In the genomic region with DNA sequence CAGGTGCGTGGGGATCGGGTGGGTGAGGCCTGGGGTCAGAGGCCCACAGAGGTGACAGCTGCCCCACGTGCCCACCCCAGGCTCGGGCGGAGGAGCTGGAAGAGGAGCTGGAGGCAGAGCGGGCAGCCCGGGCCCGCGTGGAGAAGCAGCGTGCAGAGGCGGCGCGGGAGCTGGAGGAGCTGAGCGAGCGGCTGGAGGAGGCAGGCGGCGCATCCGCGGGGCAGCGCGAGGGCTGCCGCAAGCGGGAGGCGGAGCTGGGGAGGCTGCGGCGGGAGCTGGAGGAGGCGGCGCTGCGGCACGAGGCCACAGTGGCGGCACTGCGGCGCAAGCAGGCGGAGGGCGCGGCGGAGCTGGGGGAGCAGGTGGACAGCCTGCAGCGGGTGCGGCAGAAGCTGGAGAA, we compare ENCODE assay signal across 15 cellular contexts. TPM values are rescaled to one million over a fixed set of nuclear protein-coding genes. Genes with fewer than 3 reads are reported as not detected.
DNase-seq lines count a peak whose midpoint lies in the region; FAIRE-seq and TF ChIP-seq lines count a peak whose summit lies in the region.
"Had no signal": no experiment of that assay in that cellular context is flagged by ENCODE, and none has a peak within 500 bp of the region (broad histone marks: within the 10 kb centered on the region; RNA-seq: fewer than 3 reads in every experiment).

No MANE protein-coding gene starts in this region.

- no peaks in the 10 kb centered on the region for H3K9me3 Mint-ChIP-seq in Caco-2 (ENCODE audit: unreplicated experiment)
- H3K9me3 Mint-ChIP-seq: dendritic cell treated with granulocyte-macrophage colony-stimulating factor and Interleukin-4, amounts not matched to agents 40 ng/mL and 50 ng/mL, for 4 days; stimulated activated naive CD8-positive, alpha-beta T cell treated with anti-CD3 and anti-CD28 coated beads, Interleukin-15, Interleukin-2, amounts not matched to agents 100 ng/mL and 50 ng/mL, for 24 hours had no signal

- peak in 1 of 2 donors; percentile 26 for TF ChIP-seq POLR2A in adrenal gland (IDR thresholded peaks at IDR 0.05)
- TF ChIP-seq POLR2A in lower leg skin (IDR thresholded peaks at IDR 0.05) = no peak

- no peaks in the 10 kb centered on the region for H3K4me1 ChIP-seq in Caco-2
- peaks cover 0 to 3% of the 10 kb centered on the region in 2 donors for H3K4me1 ChIP-seq in adrenal gland (replicated peaks in 1 of 2)
- no peaks in the 10 kb centered on the region for H3K4me1 ChIP-seq in osteoblast (ENCODE audit: insufficient read depth, low read length)

- DNase-seq in Caco-2 = no peak
- DNase-seq in adrenal gland = peak; percentile 71 to 81 (median 74)
- DNase-seq in frontal cortex (ENCODE audit: low spot score in 2 of 2) = peak; percentile 54 to 64
- DNase-seq in osteoblast (ENCODE audit: insufficient read length, low spot score, missing footprints) = peak; percentile 78
- DNase-seq in NOMO-1 (lab: John Stamatoyannopoulos, UW; ENCODE audit: unreplicated experiment in 2 of 2) = no peak
- DNase-seq in lower leg skin (ENCODE audit: low spot score in 2 of 2) = no peak
- DNase-seq in RPMI8226 = no peak
- no peak for DNase-seq in NCI-H187 treated with DMSO at 0.1 percent for 48 hours (lab: John Stamatoyannopoulos, UW)
- DNase-seq: activated CD4-positive, alpha-beta T cell treated with anti-CD3 and anti-CD28 coated beads for 48 hours; activated gamma-delta T cell; NCI-H1694 treated with DMSO at 0.1 percent for 48 hours; NK-92 treated with Interleukin-12 subunit alpha and Interleukin-12 subunit beta, amount 100 ng/mL, for 24 hours had no signal

- no peaks in the 10 kb centered on the region for H3K4me1 Mint-ChIP-seq in Caco-2 (ENCODE audit: low read depth, unreplicated experiment)

- no peak overlapping the region for H3K4me3 ChIP-seq in Caco-2 (ENCODE audit: low read depth, low read length)
- no peak overlapping the region for H3K4me3 ChIP-seq in adrenal gland
- no peak overlapping the region for H3K4me3 ChIP-seq in osteoblast (ENCODE audit: insufficient read depth, low read length)
- no peak overlapping the region for H3K4me3 ChIP-seq in lower leg skin (ENCODE audit: low read depth, poor library complexity, severe bottlenecking)

- no peaks in the 10 kb centered on the region for H3K9me3 ChIP-seq in Caco-2
- no peaks in the 10 kb centered on the region for H3K9me3 ChIP-seq in adrenal gland (replicated peaks in 1 of 3)
- H3K9me3 ChIP-seq in osteoblast (ENCODE audit: low read depth, low read length) = no peaks in the 10 kb centered on the region

- peaks cover 13% of the 10 kb centered on the region for H4K20me1 ChIP-seq in osteoblast (ENCODE audit: insufficient read depth, low read length)

- H3K4me3 Mint-ChIP-seq in Caco-2 (ENCODE audit: unreplicated experiment) = no peak overlapping the region
- H3K4me3 Mint-ChIP-seq: B cell; dendritic cell treated with granulocyte-macrophage colony-stimulating factor and Interleukin-4, amounts not matched to agents 40 ng/mL and 50 ng/mL, for 4 days; stimulated activated naive CD8-positive, alpha-beta T cell treated with anti-CD3 and anti-CD28 coated beads, Interleukin-15, Interleukin-2, amounts not matched to agents 100 ng/mL and 50 ng/mL, for 24 hours had no signal

- H3K36me3 ChIP-seq in Caco-2 (ENCODE audit: control insufficient read depth, insufficient read depth, low read length) (peaks cover 10% of the 10 kb centered on the region), adrenal gland (replicated peaks in 1 of 2) (peaks cover 0 to 65% of the 10 kb centered on the region in 2 donors), osteoblast (ENCODE audit: insufficient read depth, low read length) (peaks cover 49% of the 10 kb centered on the region)

- H3K27ac Mint-ChIP-seq in Caco-2 (ENCODE audit: unreplicated experiment) = peak overlapping the region; percentile 27
- H3K27ac Mint-ChIP-seq: stimulated activated naive CD8-positive, alpha-beta T cell treated with anti-CD3 and anti-CD28 coated beads, Interleukin-15, Interleukin-2, amounts not matched to agents 100 ng/mL and 50 ng/mL, for 24 hours had no signal

- no peak for FAIRE-seq in frontal cortex (lab: Jason Lieb, UNC)

- H3K27me3 Mint-ChIP-seq in Caco-2 (ENCODE audit: insufficient read depth, unreplicated experiment) = no peaks in the 10 kb centered on the region
- H3K27me3 Mint-ChIP-seq: B cell; dendritic cell treated with granulocyte-macrophage colony-stimulating factor and Interleukin-4, amounts not matched to agents 40 ng/mL and 50 ng/mL, for 4 days; stimulated activated naive CD8-positive, alpha-beta T cell treated with anti-CD3 and anti-CD28 coated beads, Interleukin-15, Interleukin-2, amounts not matched to agents 100 ng/mL and 50 ng/mL, for 24 hours had no signal

- POLR2A ChIA-PET in Caco-2 (lab: Charles Lee) = no interaction called here

- H3K27ac ChIP-seq in adrenal gland (peak overlapping the region in 1 of 5 donors; percentile 20), osteoblast (ENCODE audit: low read depth, low read length) (no peak overlapping the region)

- WGBS in adrenal gland, 4 donors = 21 to 73% (median 43%) methylated on average over 26 to 39 of the region's 39 CpGs
- 39 to 44% methylated on average over 38 to 39 of the region's 39 CpGs for WGBS in lower leg skin, 2 donors

- TF ChIP-seq CTCF in Caco-2 (IDR thresholded peaks at IDR 0.05; ENCODE audit: insufficient read depth in 1 of 2, low read depth in 1 of 2, low read length in 1 of 2, severe bottlenecking in 1 of 2, unreplicated experiment in 1 of 2) (no peak), adrenal gland (IDR thresholded peaks at IDR 0.05) (no peak), osteoblast (IDR thresholded peaks at IDR 0.05; ENCODE audit: extremely low read depth, low read depth, low read length) (no peak), lower leg skin (IDR thresholded peaks at IDR 0.05) (no peak)

- CTCF ChIA-PET in Caco-2 (lab: Charles Lee) = interaction anchor here (1.0 to 2.5 kb wide), 2 partner anchors 123 to 124 kb away, joined by 3 to 13 read pairs; no protein-coding TSS in a partner anchor

- no peaks in the 10 kb centered on the region for H3K79me2 ChIP-seq in osteoblast (ENCODE audit: insufficient read depth, low read length)

- peaks cover 87% of the 10 kb centered on the region for H3K36me3 Mint-ChIP-seq in Caco-2 (ENCODE audit: insufficient read depth, unreplicated experiment)

- BruUV-seq in Caco-2 (replicated peaks; lab: Mats Ljungman, UMichigan) = no TSS peak

- H3K4me2 ChIP-seq in osteoblast (ENCODE audit: insufficient read depth, low read length) = no peak overlapping the region

- intact Hi-C loops in Caco-2 (cut with micrococcal nuclease; ENCODE audit: unreplicated experiment) = no loop called here
- intact Hi-C loops in adrenal gland (cut with DNase I) = loop anchor here in 1 of 2 donors (10.0 kb wide), 1 partner anchor 218 kb away; no protein-coding TSS in a partner anchor
- intact Hi-C loops in lower leg skin (cut with DNase I; ENCODE audit: low total_unique reads) = no loop called here

- no peak overlapping the region for H2AFZ ChIP-seq in osteoblast (ENCODE audit: low read length)

- H3K27me3 ChIP-seq in Caco-2 (replicated peaks; ENCODE audit: control insufficient read depth, insufficient read depth, low read length) (no peaks in the 10 kb centered on the region), adrenal gland (no peaks in the 10 kb centered on the region), osteoblast (ENCODE audit: insufficient read depth, low read length) (no peaks in the 10 kb centered on the region)

RNA-seq across cellular contexts. Expression of a gene that starts 41.5 kb away (rescaled TPM):
- 1.9 and 2.5 TPM in 2 replicates for total RNA-seq in Caco-2 (2022)
- 1 to 10 TPM in 1 of 8 donors, under 1 TPM in 6, not detected in 1; 0.07 to 1.1 (median 0.43) TPM for total RNA-seq in adrenal gland
- 1 to 10 TPM in 2 of 3 donors, under 1 TPM in 1; 0.11 to 9.6 (median 9.6) TPM for polyA plus RNA-seq in adrenal gland
- total RNA-seq in frontal cortex = not detected
- 0.29 and 0.36 TPM in 2 replicates for total RNA-seq in osteoblast
- total RNA-seq in lower leg skin = under 1 TPM; 0.10 to 0.27 (median 0.18) TPM

RNA-seq across cellular contexts. Expression of a gene that starts 41.6 kb away (rescaled TPM):
- total RNA-seq in Caco-2 (2022) (138 TPM in 2 replicates), adrenal gland (10 to 100 TPM; 52.4 to 99.3 (median 78.0) TPM), frontal cortex (29.3 TPM), osteoblast (54.6 and 58.3 TPM in 2 replicates), lower leg skin (10 to 100 TPM; 49.9 to 56.7 (median 52.9) TPM)
- polyA plus RNA-seq in adrenal gland = 100 to 1,000 TPM in 2 of 3 donors, 10 to 100 TPM in 1; 61.9 to 120 (median 116) TPM

Comparison
In these comparisons a context has a peak if more than half of its experiments do, and no peak if none do; other contexts are left out.
1. DNase-seq: peak in adrenal gland (7 of 7), frontal cortex (2 of 2) and osteoblast (single experiment); none in Caco-2 (0 of 2), NOMO-1 (0 of 2), lower leg skin (0 of 2), RPMI8226 (single experiment) and NCI-H187 treated with DMSO at 0.1 percent for 48 hours (single experiment).